In genomic region chrX:71493111-71493613, GRCh38 we compare ENCODE assay signal across 8 cellular contexts. TPM values are rescaled to one million over a fixed set of nuclear protein-coding genes. Genes with fewer than 3 reads are reported as not detected.
DNase-seq lines count a peak whose midpoint lies in the region; ATAC-seq and TF ChIP-seq lines count a peak whose summit lies in the region.

No MANE protein-coding gene starts in this region.

- DNase-seq in Right ventricle myocardium inferior (ENCODE audit: missing footprints) (no peak), cardiac septum (ENCODE audit: low spot score) (no peak), choroid plexus epithelial cell (ENCODE audit: low read depth) (peak; percentile 41), aorta (no peak), NCI-H2107 treated with DMSO at 0.1 percent for 48 hours (lab: John Stamatoyannopoulos, UW; ENCODE audit: unreplicated experiment) (no peak)
- DNase-seq in effector CD8-positive, alpha-beta T cell (lab: John Stamatoyannopoulos, UW): no peak

- H3K9me3 ChIP-seq in muscle layer of colon (ENCODE audit: low read length): no peaks in the 10 kb centered on the region
- no peaks in the 10 kb centered on the region for H3K9me3 ChIP-seq in aorta (ENCODE audit: control insufficient read depth, low read length)

- H3K27me3 ChIP-seq in muscle layer of colon (ENCODE audit: control insufficient read depth in 1 of 2, insufficient read depth in 2 of 2, low read length in 2 of 2): no peaks in the 10 kb centered on the region
- H3K27me3 ChIP-seq in aorta (ENCODE audit: control insufficient read depth in 1 of 2, insufficient read depth in 2 of 2, low read length in 1 of 2): no peaks in the 10 kb centered on the region

- 34 to 64% methylated on average over 16 of the region's 16 CpGs for WGBS in aorta, 2 donors

- H3K4me1 ChIP-seq in muscle layer of colon (ENCODE audit: insufficient read depth, low read length): peaks cover 6% of the 10 kb centered on the region
- no peaks in the 10 kb centered on the region for H3K4me1 ChIP-seq in aorta (ENCODE audit: control insufficient read depth in 1 of 2, insufficient read depth in 2 of 2, low read length in 2 of 2)

- H3K36me3 ChIP-seq in muscle layer of colon (ENCODE audit: insufficient read depth, low read length) (no peaks in the 10 kb centered on the region), aorta (ENCODE audit: control insufficient read depth in 1 of 2, insufficient read depth in 2 of 2, low read length in 1 of 2) (no peaks in the 10 kb centered on the region)

- H3K27ac ChIP-seq in muscle layer of colon (ENCODE audit: low read depth, low read length) (peak overlapping the region; percentile 0), aorta (ENCODE audit: low read depth in 1 of 2, low read length in 2 of 2) (no peak overlapping the region)

- H3K4me3 ChIP-seq in choroid plexus epithelial cell (ENCODE audit: low read depth, low read length) (no peak overlapping the region), muscle layer of colon (ENCODE audit: low read depth in 1 of 2, low read length in 2 of 2) (peak overlapping the region in 1 of 2 donors; percentile 60), aorta (ENCODE audit: low read length in 2 of 2) (no peak overlapping the region)

- no peak overlapping the region for H3K9ac ChIP-seq in muscle layer of colon (ENCODE audit: low read length)

- TF ChIP-seq CTCF in choroid plexus epithelial cell (conservative IDR thresholded peaks at IDR 0.05; ENCODE audit: low read depth, low read length): no peak

- ATAC-seq in Right ventricle myocardium inferior (peak; percentile 52), aorta (ENCODE audit: low FRiP score) (peak; percentile 26), GM18867 (IDR thresholded peaks at IDR 0.05; ENCODE audit: unreplicated experiment) (no peak)

- intact Hi-C loops in Right ventricle myocardium inferior (cut with DNase I): loop anchor here (5.0 kb wide), 1 partner anchor 39 kb away; the partner anchor contains the start of gene OGT
- intact Hi-C loops in cardiac septum (cut with DNase I): no loop called here
- intact Hi-C loops in aorta (cut with DNase I): no loop called here

RNA-seq across cellular contexts. Expression of gene OGT, which starts 39.7 kb away (rescaled TPM):
- total RNA-seq in Right ventricle myocardium inferior: 78.6 TPM
- total RNA-seq in cardiac septum: 88.0 TPM
- total RNA-seq in aorta: 100 to 1,000 TPM; 188 to 272 TPM
- polyA plus RNA-seq in aorta: 100 to 1,000 TPM in 1 of 2 donors, 10 to 100 TPM in 1; 10.1 to 107 TPM
